Comparison of ENCODE assay signal across 7 cellular contexts in genomic region chr1:209793711-209794110, GRCh38. TPM values are rescaled to one million over a fixed set of nuclear protein-coding genes. Genes with fewer than 3 reads are reported as not detected.
"Had no signal": no experiment of that assay in that cellular context is flagged by ENCODE, and none has a peak within 500 bp of the region (broad histone marks: within the 10 kb centered on the region; RNA-seq: fewer than 3 reads in every experiment).

No MANE protein-coding gene starts in this region.

RNA-seq across cellular contexts. Expression of gene IRF6, which starts 12.2 kb away (rescaled TPM):
- total RNA-seq: osteocyte had no signal
- polyA plus RNA-seq: neural cell had no signal

RNA-seq across cellular contexts. Expression of gene TRAF3IP3, which starts 37.9 kb away (rescaled TPM):
- total RNA-seq: neural crest cell, osteoblast, osteocyte, pulmonary artery endothelial cell, renal cortical epithelial cell had no signal
- polyA plus RNA-seq: neural cell, smooth muscle cell had no signal
